In genomic region chr14:88179725-88180124, GRCh38 we compare ENCODE assay signal across 22 cellular contexts.
"Had no signal": no experiment of that assay in that cellular context is flagged by ENCODE, and none has a peak within 500 bp of the region (broad histone marks: within the 10 kb centered on the region; RNA-seq: fewer than 3 reads in every experiment).

No MANE protein-coding gene starts in this region.

- H3K27ac Mint-ChIP-seq: activated naive CD4-positive, alpha-beta T cell treated with anti-CD3 and anti-CD28 coated beads, Interleukin-2, amount 50 U/mL, for 24 hours; nephron; T-helper 1 cell treated with Interleukin-12 subunit alpha and Interleukin-12 subunit beta and Interleukin-4 antibody, amounts not matched to agents 30 μg/mL and 1 μg/mL, for 36 hours had no signal

- H3K36me3 ChIP-seq: ascending aorta, gastrocnemius medialis, sigmoid colon, tibial artery, vagina had no signal

- H3K4me3 Mint-ChIP-seq: activated naive CD4-positive, alpha-beta T cell treated with anti-CD3 and anti-CD28 coated beads, Interleukin-2, amount 50 U/mL, for 24 hours; nephron; T-helper 1 cell treated with Interleukin-12 subunit alpha and Interleukin-12 subunit beta and Interleukin-4 antibody, amounts not matched to agents 30 μg/mL and 1 μg/mL, for 36 hours had no signal

- DNase-seq: activated CD4-positive, alpha-beta T cell treated with anti-CD3 and anti-CD28 coated beads, Interleukin-2, amount 50 U/mL, for 1 hour; activated CD8-positive, alpha-beta memory T cell treated with anti-CD3 and anti-CD28 coated beads for 24 hours; activated gamma-delta T cell; cortex of kidney; effector CD4-positive, alpha-beta T cell; gastrocnemius medialis; kidney; left ventricle myocardium superior; mesendoderm; nucleus accumbens; posterior cingulate gyrus; sigmoid colon; stimulated activated CD4-positive, alpha-beta T cell treated with anti-CD3 and anti-CD28 coated beads, Interleukin-4, amount 100 ng/mL, for 24 hours; stimulated activated naive CD4-positive, alpha-beta T cell treated with Interleukin-2 at 50 U/mL for 16 hours; substantia nigra; tibial artery had no signal

- H3K4me1 Mint-ChIP-seq: nephron had no signal

- H3K27me3 ChIP-seq: ascending aorta, gastrocnemius medialis, sigmoid colon, tibial artery, vagina had no signal

- ATAC-seq: activated CD4-positive, CD25-positive, alpha-beta regulatory T cell treated with anti-CD3 and anti-CD28 coated beads, Interleukin-2, amount 50 U/mL, for 24 hours; gastrocnemius medialis; left ventricle myocardium superior had no signal

- H3K9me3 Mint-ChIP-seq: activated naive CD4-positive, alpha-beta T cell treated with anti-CD3 and anti-CD28 coated beads, Interleukin-2, amount 50 U/mL, for 24 hours; nephron; T-helper 1 cell treated with Interleukin-12 subunit alpha and Interleukin-12 subunit beta and Interleukin-4 antibody, amounts not matched to agents 30 μg/mL and 1 μg/mL, for 36 hours had no signal

- H3K27me3 Mint-ChIP-seq: activated naive CD4-positive, alpha-beta T cell treated with anti-CD3 and anti-CD28 coated beads, Interleukin-2, amount 50 U/mL, for 24 hours had no signal

- H3K27ac ChIP-seq: ascending aorta, gastrocnemius medialis, sigmoid colon, tibial artery, vagina had no signal

- H3K9me3 ChIP-seq: ascending aorta, gastrocnemius medialis, sigmoid colon, tibial artery, vagina had no signal

- H3K4me3 ChIP-seq: ascending aorta, gastrocnemius medialis, sigmoid colon, tibial artery, vagina had no signal

- H3K4me1 ChIP-seq: ascending aorta, gastrocnemius medialis, sigmoid colon, tibial artery, vagina had no signal
